Comparison of ENCODE assay signal across 2 cellular contexts in the genomic region with DNA sequence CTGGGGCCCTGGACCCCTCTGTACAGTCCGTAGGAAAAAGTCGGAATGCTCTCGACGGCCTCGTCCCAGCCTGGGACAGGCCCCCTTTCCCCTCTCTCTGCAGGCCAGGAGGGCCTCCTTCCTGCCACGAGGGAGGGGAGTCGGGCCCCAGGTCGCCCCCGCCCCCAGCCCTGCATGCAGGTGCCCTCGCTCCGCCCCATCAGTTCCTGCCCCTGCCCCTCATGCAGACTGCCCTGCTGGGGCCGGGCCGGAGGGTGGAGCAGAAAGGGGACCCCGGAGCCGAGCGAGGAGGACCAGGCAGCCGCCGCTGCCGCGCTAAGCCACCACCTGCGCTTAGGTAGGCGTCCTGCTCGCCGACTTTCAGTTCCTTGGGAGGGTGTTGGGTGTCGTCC.
TF ChIP-seq lines count a peak whose summit lies in the region.

No MANE protein-coding gene starts in this region.

TF ChIP-seq in A549, 52 proteins besides CTCF, POLR2A, EP300 and RAD21:
- TF ChIP-seq, protein P1, sequence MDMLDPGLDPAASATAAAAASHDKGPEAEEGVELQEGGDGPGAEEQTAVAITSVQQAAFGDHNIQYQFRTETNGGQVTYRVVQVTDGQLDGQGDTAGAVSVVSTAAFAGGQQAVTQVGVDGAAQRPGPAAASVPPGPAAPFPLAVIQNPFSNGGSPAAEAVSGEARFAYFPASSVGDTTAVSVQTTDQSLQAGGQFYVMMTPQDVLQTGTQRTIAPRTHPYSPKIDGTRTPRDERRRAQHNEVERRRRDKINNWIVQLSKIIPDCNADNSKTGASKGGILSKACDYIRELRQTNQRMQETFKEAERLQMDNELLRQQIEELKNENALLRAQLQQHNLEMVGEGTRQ (IDR thresholded peaks at IDR 0.05): no peak
- TF ChIP-seq REST (IDR thresholded peaks at IDR 0.05): no peak
- no peak for TF ChIP-seq BHLHE40 (IDR thresholded peaks at IDR 0.05; ENCODE audit: low read depth, low read length)
- TF ChIP-seq MAZ (IDR thresholded peaks at IDR 0.05; ENCODE audit: borderline replicate concordance, low read depth, low read length): no peak
- TF ChIP-seq SMC3 (IDR thresholded peaks at IDR 0.05): no peak
- no peak for TF ChIP-seq E2F6 (IDR thresholded peaks at IDR 0.05; ENCODE audit: borderline replicate concordance, low read depth)
- TF ChIP-seq MAFK (IDR thresholded peaks at IDR 0.05; ENCODE audit: partially characterized antibody): no peak
- no peak for TF ChIP-seq SREBF2 (IDR thresholded peaks at IDR 0.05)
- no peak for TF ChIP-seq HOXA7 (CRISPR knock-in tag; IDR thresholded peaks at IDR 0.05)
- no peak for TF ChIP-seq KDM1A (IDR thresholded peaks at IDR 0.05; ENCODE audit: low read depth)
- no peak for TF ChIP-seq HDAC2 (IDR thresholded peaks at IDR 0.05)
- no peak for TF ChIP-seq GATA3 (IDR thresholded peaks at IDR 0.05; ENCODE audit: borderline replicate concordance)
- TF ChIP-seq NPAS2 (CRISPR knock-in tag; IDR thresholded peaks at IDR 0.05; ENCODE audit: borderline replicate concordance): no peak
- TF ChIP-seq HMGXB4 (CRISPR knock-in tag; IDR thresholded peaks at IDR 0.05; ENCODE audit: borderline replicate concordance): no peak
- no peak for TF ChIP-seq CEBPB (IDR thresholded peaks at IDR 0.05)
- no peak for TF ChIP-seq JUN (IDR thresholded peaks at IDR 0.05)
- TF ChIP-seq MYC (IDR thresholded peaks at IDR 0.05; ENCODE audit: borderline replicate concordance, low read length): no peak
- no peak for TF ChIP-seq MAX (IDR thresholded peaks at IDR 0.05)
- no peak for TF ChIP-seq CHD2 (IDR thresholded peaks at IDR 0.05; ENCODE audit: low read length, partially characterized antibody)

TF ChIP-seq in HEK293, 187 proteins besides CTCF, POLR2A, EP300 and RAD21:
- TF ChIP-seq GLIS2 (tag by site-specific recombination; IDR thresholded peaks at IDR 0.05) (0 out of 2 replicates have a peak, but pooled peaks have one; percentile 13), IKZF3 (tag by site-specific recombination; IDR thresholded peaks at IDR 0.05) (0 out of 2 replicates have a peak, but pooled peaks have one; percentile 8), OSR2 (tag by site-specific recombination; IDR thresholded peaks at IDR 0.05) (no peak)
